14 cellular contexts compared by ENCODE assay signal in genomic region chr9:131334568-131335105, GRCh38. TPM values are rescaled to one million over a fixed set of nuclear protein-coding genes. Genes with fewer than 3 reads are reported as not detected.
DNase-seq lines count a peak whose midpoint lies in the region; ATAC-seq, FAIRE-seq and TF ChIP-seq lines count a peak whose summit lies in the region.
"Had no signal": no experiment of that assay in that cellular context is flagged by ENCODE, and none has a peak within 500 bp of the region (broad histone marks: within the 10 kb centered on the region; RNA-seq: fewer than 3 reads in every experiment).

No MANE protein-coding gene starts in this region.

- no peak overlapping the region for H3K4me2 ChIP-seq in endothelial cell of umbilical vein (ENCODE audit: insufficient read depth, low read length)

- FAIRE-seq in endothelial cell of umbilical vein (lab: Jason Lieb, UNC) (no peak), GM12892 (lab: Jason Lieb, UNC) (no peak)

- POLR2A ChIA-PET in A673 (lab: Charles Lee; ENCODE audit: low non-redundant PET) (no interaction called here), endothelial cell of umbilical vein (lab: Charles Lee) (no interaction called here)

- no peaks in the 10 kb centered on the region for H3K9me1 ChIP-seq in endothelial cell of umbilical vein (replicated peaks; ENCODE audit: control insufficient read depth, extremely low read depth, insufficient read depth, low read length)

- dilution Hi-C loops in endothelial cell of umbilical vein (cut with MboI; ENCODE audit: extremely low pct_ligation_motif_present, low sequenced_read_pairs), result no loop called here

- peak overlapping the region; percentile 34 for H2AFZ ChIP-seq in endothelial cell of umbilical vein (ENCODE audit: low read depth, low read length)

- H3K4me1 ChIP-seq in A673 (ENCODE audit: insufficient read depth, low read length, poor library complexity, severe bottlenecking) (peaks cover 16% of the 10 kb centered on the region), endothelial cell of umbilical vein (ENCODE audit: control insufficient read depth, extremely low read depth, insufficient read depth, low read length) (peaks cover 12% of the 10 kb centered on the region), lower lobe of right lung (no peaks in the 10 kb centered on the region)

- CTCF ChIA-PET in A673 (lab: Charles Lee) (interaction anchor here (0.5 to 1.0 kb wide), 4 partner anchors 15 to 281 kb away, joined by 5 to 6 read pairs (median 5); no protein-coding TSS in a partner anchor), endothelial cell of umbilical vein (lab: Charles Lee) (interaction anchor here (1.0 to 5.4 kb wide), 5 partner anchors 60 to 278 kb away, joined by 3 to 280 read pairs (median 42); partner anchors contain the start of gene FAM78A)

- H3K36me3 ChIP-seq in A673 (ENCODE audit: insufficient read depth, low read length, poor library complexity, severe bottlenecking) (no peaks in the 10 kb centered on the region), endothelial cell of umbilical vein (ENCODE audit: control insufficient read depth in 2 of 2, extremely low read depth in 1 of 2, insufficient read depth in 2 of 2, low read length in 2 of 2) (no peaks in the 10 kb centered on the region), lower lobe of right lung (no peaks in the 10 kb centered on the region)

- H3K27ac ChIP-seq in A673 (ENCODE audit: low read depth, low read length, poor library complexity, severe bottlenecking) (no peak overlapping the region), endothelial cell of umbilical vein (ENCODE audit: insufficient read depth, low read depth, low read length) (no peak overlapping the region), lower lobe of right lung (no peak overlapping the region)

- H3K9ac ChIP-seq in endothelial cell of umbilical vein (replicated peaks; ENCODE audit: extremely low read depth, insufficient read depth, low read length), result peak overlapping the region; percentile 9

- H3K27me3 ChIP-seq in A673 (replicated peaks; ENCODE audit: insufficient read depth, low read depth, low read length, poor library complexity), result no peaks in the 10 kb centered on the region
- no peaks in the 10 kb centered on the region for H3K27me3 ChIP-seq in endothelial cell of umbilical vein (ENCODE audit: control insufficient read depth in 2 of 2, insufficient read depth in 2 of 2, low read length in 2 of 2)
- H3K27me3 ChIP-seq in lower lobe of right lung (ENCODE audit: low read depth), result no peaks in the 10 kb centered on the region

- H3K79me2 ChIP-seq in endothelial cell of umbilical vein (ENCODE audit: control insufficient read depth, insufficient read depth, low read length), result no peaks in the 10 kb centered on the region

- peaks cover 2 to 9% of the 10 kb centered on the region in 2 donors for H3K4me1 Mint-ChIP-seq in stimulated activated naive B cell treated with anti-CD40 and anti-IgM and Interleukin-4, amounts not matched to agents 10 μg/mL and 1 μg/mL and 100 μg/mL, for 72 hours

- peaks cover 0 to 9% of the 10 kb centered on the region in 2 donors for H3K27me3 Mint-ChIP-seq in stimulated activated naive B cell treated with anti-CD40 and anti-IgM and Interleukin-4, amounts not matched to agents 10 μg/mL and 1 μg/mL and 100 μg/mL, for 72 hours
- H3K27me3 Mint-ChIP-seq: stimulated activated naive CD8-positive, alpha-beta T cell treated with anti-CD3 and anti-CD28 coated beads, Interleukin-15, Interleukin-2, amounts not matched to agents 100 ng/mL and 50 ng/mL, for 24 hours had no signal

- no peaks in the 10 kb centered on the region for H3K36me3 Mint-ChIP-seq in stimulated activated naive B cell treated with anti-CD40 and anti-IgM and Interleukin-4, amounts not matched to agents 10 μg/mL and 1 μg/mL and 100 μg/mL, for 72 hours
- H3K36me3 Mint-ChIP-seq: activated naive CD4-positive, alpha-beta T cell treated with anti-CD3 and anti-CD28 coated beads, Interleukin-2, amount 50 U/mL, for 72 hours; naive thymus-derived CD4-positive, alpha-beta T cell had no signal

- no peaks in the 10 kb centered on the region for H3K9me3 ChIP-seq in A673 (ENCODE audit: low read depth, low read length, poor library complexity, severe bottlenecking)
- H3K9me3 ChIP-seq in endothelial cell of umbilical vein (replicated peaks; ENCODE audit: control insufficient read depth, insufficient read depth, low read length), result no peaks in the 10 kb centered on the region
- H3K9me3 ChIP-seq in lower lobe of right lung, result no peaks in the 10 kb centered on the region

- TF ChIP-seq POLR2A in endothelial cell of umbilical vein (IDR thresholded peaks at IDR 0.05; ENCODE audit: low read depth, low read length), result no peak
- no peak for TF ChIP-seq POLR2A in GM12892 (IDR thresholded peaks at IDR 0.05; ENCODE audit: low read depth, low read length)

- TF ChIP-seq CTCF in A673 (conservative IDR thresholded peaks at IDR 0.05; ENCODE audit: low read depth, low read length) (no peak), endothelial cell of umbilical vein (IDR thresholded peaks at IDR 0.05; ENCODE audit: extremely low read depth in 1 of 2, insufficient read depth in 1 of 2, low read depth in 1 of 2, low read length in 2 of 2) (no peak), lower lobe of right lung (IDR thresholded peaks at IDR 0.05) (no peak)

- no peak overlapping the region for H3K27ac Mint-ChIP-seq in stimulated activated naive B cell treated with anti-CD40 and anti-IgM and Interleukin-4, amounts not matched to agents 10 μg/mL and 1 μg/mL and 100 μg/mL, for 72 hours
- H3K27ac Mint-ChIP-seq: activated naive CD4-positive, alpha-beta T cell treated with anti-CD3 and anti-CD28 coated beads, Interleukin-2, amount 50 U/mL, for 72 hours; naive thymus-derived CD4-positive, alpha-beta T cell; stimulated activated naive CD8-positive, alpha-beta T cell treated with anti-CD3 and anti-CD28 coated beads, Interleukin-15, Interleukin-2, amounts not matched to agents 100 ng/mL and 50 ng/mL, for 24 hours had no signal

- H3K4me3 ChIP-seq in A673 (ENCODE audit: low read depth, low read length, poor library complexity, severe bottlenecking) (no peak overlapping the region), endothelial cell of umbilical vein (replicated peaks in 1 of 3; ENCODE audit: insufficient read depth in 1 of 3, low read depth in 1 of 3, low read length in 3 of 3) (no peak overlapping the region), lower lobe of right lung (no peak overlapping the region)

- no peaks in the 10 kb centered on the region for H4K20me1 ChIP-seq in endothelial cell of umbilical vein (replicated peaks; ENCODE audit: control insufficient read depth, extremely low read depth, insufficient read depth, low read length)

- no peaks in the 10 kb centered on the region for H3K9me3 Mint-ChIP-seq in stimulated activated naive B cell treated with anti-CD40 and anti-IgM and Interleukin-4, amounts not matched to agents 10 μg/mL and 1 μg/mL and 100 μg/mL, for 72 hours
- H3K9me3 Mint-ChIP-seq: activated naive CD4-positive, alpha-beta T cell treated with anti-CD3 and anti-CD28 coated beads, Interleukin-2, amount 50 U/mL, for 72 hours; naive thymus-derived CD4-positive, alpha-beta T cell; stimulated activated naive CD8-positive, alpha-beta T cell treated with anti-CD3 and anti-CD28 coated beads, Interleukin-15, Interleukin-2, amounts not matched to agents 100 ng/mL and 50 ng/mL, for 24 hours had no signal

- peak; percentile 56 for DNase-seq in A673 (ENCODE audit: low spot score)
- DNase-seq in NCI-H2171 treated with DMSO at 0.1 percent for 48 hours (lab: John Stamatoyannopoulos, UW), result peak; percentile 77
- DNase-seq in endothelial cell of umbilical vein (ENCODE audit: low read depth, low spot score), result peak; percentile 48
- DNase-seq in lower lobe of right lung, result peak; percentile 41
- DNase-seq in stimulated activated naive B cell treated with anti-CD40 and anti-IgM and Interleukin-4, amounts not matched to agents 10 μg/mL and 1 μg/mL and 100 μg/mL, for 72 hours, result no peak
- DNase-seq in GM12892 (ENCODE audit: insufficient read length), result no peak
- DNase-seq in NOMO-1 (lab: John Stamatoyannopoulos, UW; ENCODE audit: unreplicated experiment in 2 of 2), result no peak
- DNase-seq: activated CD4-positive, alpha-beta T cell treated with anti-CD3 and anti-CD28 coated beads, Interleukin-2, amount 50 U/mL, for 48 hours; EL; Kasumi-1; naive thymus-derived CD4-positive, alpha-beta T cell had no signal

- ATAC-seq in lower lobe of right lung (no peak), HG03565 (IDR thresholded peaks at IDR 0.05; ENCODE audit: unreplicated experiment) (no peak)
- ATAC-seq in stimulated activated naive B cell treated with anti-CD40 and anti-IgM and Interleukin-4, amounts not matched to agents 10 μg/mL and 1 μg/mL and 100 μg/mL, for 72 hours (replicated peaks), result no peak
- ATAC-seq: activated naive CD4-positive, alpha-beta T cell treated with anti-CD3 and anti-CD28 coated beads, Interleukin-2, amount 50 U/mL, for 72 hours; naive thymus-derived CD4-positive, alpha-beta T cell had no signal

- no TSS peak for BruUV-seq in A673 (replicated peaks; lab: Mats Ljungman, UMichigan)
- no TSS peak for BruUV-seq in endothelial cell of umbilical vein (replicated peaks; lab: Mats Ljungman, UMichigan)

- no peak overlapping the region for H3K4me3 Mint-ChIP-seq in stimulated activated naive B cell treated with anti-CD40 and anti-IgM and Interleukin-4, amounts not matched to agents 10 μg/mL and 1 μg/mL and 100 μg/mL, for 72 hours
- H3K4me3 Mint-ChIP-seq: naive thymus-derived CD4-positive, alpha-beta T cell; stimulated activated naive CD8-positive, alpha-beta T cell treated with anti-CD3 and anti-CD28 coated beads, Interleukin-15, Interleukin-2, amounts not matched to agents 100 ng/mL and 50 ng/mL, for 24 hours had no signal

- intact Hi-C loops in A673 (cut with micrococcal nuclease; ENCODE audit: unreplicated experiment) (no loop called here), endothelial cell of umbilical vein (cut with micrococcal nuclease) (no loop called here), lower lobe of right lung (cut with DNase I) (no loop called here)

RNA-seq across cellular contexts. Expression of gene PLPP7, which starts 45.1 kb away (rescaled TPM):
- not detected in 2 replicates for total RNA-seq in A673 (2021)
- 0.83 and 2.1 TPM in 2 replicates for total RNA-seq in endothelial cell of umbilical vein
- polyA plus RNA-seq in endothelial cell of umbilical vein, result 2.7 and 3.8 TPM in 2 replicates
- polyA plus RNA-seq in endothelial cell of umbilical vein (2011; cell fraction: cytosol; rRNA removed), result 1.8 and 2.7 TPM in 2 replicates
- 1.7 and 2.0 TPM in 2 replicates for polyA plus RNA-seq in endothelial cell of umbilical vein (2011; cell fraction: nucleus; rRNA removed)
- polyA plus RNA-seq in endothelial cell of umbilical vein (2012), result 1.6 and 5.0 TPM in 2 replicates
- 1.2 and 2.0 TPM in 2 replicates for polyA minus RNA-seq in endothelial cell of umbilical vein
- 0.61 TPM for polyA minus RNA-seq in endothelial cell of umbilical vein (2011; cell fraction: cytosol; rRNA and poly(A)+ RNA removed)
- polyA minus RNA-seq in endothelial cell of umbilical vein (2011; cell fraction: nucleus; rRNA and poly(A)+ RNA removed), result 0.82 and 1.6 TPM in 2 replicates
- total RNA-seq in lower lobe of right lung, result 1.7 TPM
- polyA plus RNA-seq in GM12892 (2012; ENCODE audit: missing spikeins), result not detected

RNA-seq across cellular contexts. Expression of gene FAM78A, which starts 58.3 kb away (rescaled TPM):
- total RNA-seq in A673 (2021) (0.84 and 1.7 TPM in 2 replicates), endothelial cell of umbilical vein (26.6 and 34.0 TPM in 2 replicates), lower lobe of right lung (18.3 TPM)
- polyA plus RNA-seq in endothelial cell of umbilical vein, result 37.4 and 45.9 TPM in 2 replicates
- polyA plus RNA-seq in endothelial cell of umbilical vein (2011; cell fraction: cytosol; rRNA removed), result 17.4 and 21.6 TPM in 2 replicates
- 17.3 and 22.0 TPM in 2 replicates for polyA plus RNA-seq in endothelial cell of umbilical vein (2011; cell fraction: nucleus; rRNA removed)
- polyA plus RNA-seq in endothelial cell of umbilical vein (2012), result 11.4 and 14.4 TPM in 2 replicates
- 30.2 and 36.7 TPM in 2 replicates for polyA minus RNA-seq in endothelial cell of umbilical vein
- 15.3 TPM for polyA minus RNA-seq in endothelial cell of umbilical vein (2011; cell fraction: cytosol; rRNA and poly(A)+ RNA removed)
- 8.5 and 17.8 TPM in 2 replicates for polyA minus RNA-seq in endothelial cell of umbilical vein (2011; cell fraction: nucleus; rRNA and poly(A)+ RNA removed)
- 6.8 TPM for polyA plus RNA-seq in GM12892 (2012; ENCODE audit: missing spikeins)

RNA-seq across cellular contexts. Expression of gene PRRC2B, which starts 59.2 kb away (rescaled TPM):
- 317 and 318 TPM in 2 replicates for total RNA-seq in A673 (2021)
- total RNA-seq in endothelial cell of umbilical vein, result 248 and 256 TPM in 2 replicates
- 35.6 and 38.5 TPM in 2 replicates for polyA plus RNA-seq in endothelial cell of umbilical vein
- 47.2 and 56.3 TPM in 2 replicates for polyA plus RNA-seq in endothelial cell of umbilical vein (2011; cell fraction: cytosol; rRNA removed)
- 186 and 194 TPM in 2 replicates for polyA plus RNA-seq in endothelial cell of umbilical vein (2011; cell fraction: nucleus; rRNA removed)
- 126 and 147 TPM in 2 replicates for polyA plus RNA-seq in endothelial cell of umbilical vein (2012)
- polyA minus RNA-seq in endothelial cell of umbilical vein, result 142 and 143 TPM in 2 replicates
- 62.0 TPM for polyA minus RNA-seq in endothelial cell of umbilical vein (2011; cell fraction: cytosol; rRNA and poly(A)+ RNA removed)
- 93.2 and 110 TPM in 2 replicates for polyA minus RNA-seq in endothelial cell of umbilical vein (2011; cell fraction: nucleus; rRNA and poly(A)+ RNA removed)
- total RNA-seq in lower lobe of right lung, result 170 TPM
- polyA plus RNA-seq in GM12892 (2012; ENCODE audit: missing spikeins), result 44.9 TPM

Comparison
In these comparisons a context has a peak if more than half of its experiments do, and no peak if none do; other contexts are left out.
1. DNase-seq: peak in A673 (single experiment), NCI-H2171 treated with DMSO at 0.1 percent for 48 hours (single experiment), endothelial cell of umbilical vein (single experiment) and lower lobe of right lung (single experiment); none in stimulated activated naive B cell treated with anti-CD40 and anti-IgM and Interleukin-4, amounts not matched to agents 10 μg/mL and 1 μg/mL and 100 μg/mL, for 72 hours (single experiment), GM12892 (single experiment) and NOMO-1 (0 of 2).